20 cellular contexts compared by ENCODE assay signal in the genomic region with DNA sequence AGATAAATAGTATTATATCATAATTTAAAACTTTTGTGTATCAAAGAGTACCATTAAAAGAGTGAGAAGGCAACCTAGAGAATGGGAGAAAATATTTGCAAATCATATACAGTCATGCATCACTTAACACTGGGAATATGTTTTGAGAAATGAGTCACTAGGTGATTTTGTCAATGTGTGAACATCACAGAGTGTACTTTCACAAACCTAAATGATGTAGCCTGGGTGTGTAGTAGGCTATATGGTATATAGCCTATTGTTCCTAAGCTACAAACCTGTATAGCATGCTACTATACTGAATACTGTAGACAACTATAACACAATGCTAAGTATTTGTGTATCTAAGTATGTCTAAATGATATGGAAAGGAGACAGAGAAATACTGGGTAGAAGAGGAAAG. TPM values are rescaled to one million over a fixed set of nuclear protein-coding genes. Genes with fewer than 3 reads are reported as not detected.
DNase-seq lines count a peak whose midpoint lies in the region; ATAC-seq, FAIRE-seq and TF ChIP-seq lines count a peak whose summit lies in the region.
"Had no signal": no experiment of that assay in that cellular context is flagged by ENCODE, and none has a peak within 500 bp of the region (broad histone marks: within the 10 kb centered on the region; RNA-seq: fewer than 3 reads in every experiment).

No MANE protein-coding gene starts in this region.

- no peak overlapping the region for H4K91ac ChIP-seq in IMR-90 (ENCODE audit: insufficient read depth, low read depth, low read length)

- no peak overlapping the region for H2BK120ac ChIP-seq in IMR-90 (ENCODE audit: low read depth, low read length)

- H3K56ac ChIP-seq in IMR-90 (ENCODE audit: extremely low read depth, insufficient read depth, low read length), result no peak overlapping the region

- H3K36me3 ChIP-seq in IMR-90 (ENCODE audit: control insufficient read depth, insufficient read depth, low read length) (no peaks in the 10 kb centered on the region), bronchial epithelial cell (ENCODE audit: control insufficient read depth, insufficient read depth, low read length) (no peaks in the 10 kb centered on the region)

- TF ChIP-seq POLR2A in IMR-90 (IDR thresholded peaks at IDR 0.05; ENCODE audit: low read depth, low read length), result no peak

- dilution Hi-C loops in IMR-90 (cut with HindIII; ENCODE audit: low sequenced_read_pairs, unreplicated experiment), result no loop called here

- H3K18ac ChIP-seq in IMR-90 (ENCODE audit: low read depth, low read length), result no peak overlapping the region

- no peak overlapping the region for H4K5ac ChIP-seq in IMR-90 (ENCODE audit: low read depth, low read length)

- POLR2A ChIA-PET in IMR-90 (lab: Charles Lee; ENCODE audit: unreplicated experiment), result no interaction called here

- no peaks in the 10 kb centered on the region for H4K20me1 ChIP-seq in IMR-90 (ENCODE audit: insufficient read depth, low read length)

- FAIRE-seq in bronchial epithelial cell (lab: Jason Lieb, UNC) (no peak), RCC 7860 (lab: Jason Lieb, UNC) (no peak)
- FAIRE-seq: A204.1 had no signal

- no peaks in the 10 kb centered on the region for H3K9me1 ChIP-seq in IMR-90 (ENCODE audit: insufficient read depth, low read length)

- TF ChIP-seq CTCF in IMR-90 (conservative IDR thresholded peaks at IDR 0.05; ENCODE audit: low read depth, low read length), result no peak
- TF ChIP-seq CTCF in bronchial epithelial cell (IDR thresholded peaks at IDR 0.05; ENCODE audit: insufficient read depth, low read length, severe bottlenecking), result no peak

- no peak overlapping the region for H3K4me2 ChIP-seq in IMR-90 (ENCODE audit: low read depth, low read length)

- no peak overlapping the region for H3K9ac ChIP-seq in IMR-90 (ENCODE audit: low read depth, low read length)

- no peak overlapping the region for H3K4ac ChIP-seq in IMR-90 (ENCODE audit: low read depth, low read length)

- peaks cover 17% of the 10 kb centered on the region for H3K27me3 Mint-ChIP-seq in activated T-cell treated with anti-CD3 and anti-CD28 coated beads, Interleukin-2, amount 50 U/mL, for 72 hours (ENCODE audit: low read depth)
- peaks cover 63% of the 10 kb centered on the region for H3K27me3 Mint-ChIP-seq in T-helper 2 cell treated with Interferon-gamma antibody and Interleukin-4, amounts not matched to agents 5 μg/mL and 100 μg/mL, for 36 hours (ENCODE audit: low read depth)
- H3K27me3 Mint-ChIP-seq: CD4-positive, alpha-beta T cell had no signal

- intact Hi-C loops in IMR-90 (cut with micrococcal nuclease), result no loop called here

- H4K8ac ChIP-seq in IMR-90 (ENCODE audit: low read depth in 2 of 2, low read length in 2 of 2), result no peak overlapping the region

- no TSS peak for BruUV-seq in IMR-90 (replicated peaks; lab: Mats Ljungman, UMichigan)

- H3K4me3 ChIP-seq in IMR-90 (ENCODE audit: insufficient read depth, low read depth, low read length), result no peak overlapping the region
- H3K4me3 ChIP-seq in bronchial epithelial cell (ENCODE audit: low read depth, low read length), result no peak overlapping the region

- no peaks in the 10 kb centered on the region for H3K4me1 ChIP-seq in IMR-90 (ENCODE audit: control insufficient read depth, insufficient read depth, low read length)
- H3K4me1 ChIP-seq: Caco-2 had no signal

- H2AFZ ChIP-seq in IMR-90 (replicated peaks; ENCODE audit: low read length, poor library complexity), result no peak overlapping the region

- H3K9me3 ChIP-seq in IMR-90 (ENCODE audit: control insufficient read depth, insufficient read depth, low read length), result no peaks in the 10 kb centered on the region
- H3K9me3 ChIP-seq: Caco-2 had no signal

- H3K23ac ChIP-seq in IMR-90 (ENCODE audit: low read depth, low read length), result no peak overlapping the region

- H3K14ac ChIP-seq in IMR-90 (replicated peaks; ENCODE audit: low read depth, low read length), result no peak overlapping the region

- H3K27me3 ChIP-seq in IMR-90 (ENCODE audit: control insufficient read depth, insufficient read depth, low read length) (peaks cover 6% of the 10 kb centered on the region), bronchial epithelial cell (ENCODE audit: control insufficient read depth, insufficient read depth, low read length) (no peaks in the 10 kb centered on the region)

- ATAC-seq in activated T-cell treated with anti-CD3 and anti-CD28 coated beads, Interleukin-2, amount 50 U/mL, for 72 hours (replicated peaks in 1 of 2), result peak; percentile 60 to 62
- no peak for ATAC-seq in IMR-90 (ENCODE audit: low read depth)
- peak; percentile 84 for ATAC-seq in stimulated activated effector memory CD8-positive, alpha-beta T cell treated with anti-CD3 and anti-CD28 coated beads, Interleukin-12 subunit alpha, Interleukin-12 subunit beta, amount 100 ng/mL, for 72 hours

- no peak overlapping the region for H2BK5ac ChIP-seq in IMR-90 (ENCODE audit: low read depth, low read length, poor library complexity, severe bottlenecking)

- no peak overlapping the region for H2BK20ac ChIP-seq in IMR-90 (ENCODE audit: low read depth, low read length)

- peak overlapping the region; percentile 21 for H3K27ac Mint-ChIP-seq in activated T-cell treated with anti-CD3 and anti-CD28 coated beads, Interleukin-2, amount 50 U/mL, for 72 hours
- H3K27ac Mint-ChIP-seq in stimulated activated effector memory CD8-positive, alpha-beta T cell treated with anti-CD3 and anti-CD28 coated beads, Interleukin-12 subunit alpha, Interleukin-12 subunit beta, amount 100 ng/mL, for 72 hours, result no peak overlapping the region
- no peak overlapping the region for H3K27ac Mint-ChIP-seq in T-helper 2 cell treated with Interferon-gamma antibody and Interleukin-4, amounts not matched to agents 5 μg/mL and 100 μg/mL, for 36 hours
- H3K27ac Mint-ChIP-seq: CD4-positive, alpha-beta T cell had no signal

- no peak overlapping the region for H3K4me3 Mint-ChIP-seq in activated T-cell treated with anti-CD3 and anti-CD28 coated beads, Interleukin-2, amount 50 U/mL, for 72 hours
- no peak overlapping the region for H3K4me3 Mint-ChIP-seq in stimulated activated effector memory CD8-positive, alpha-beta T cell treated with anti-CD3 and anti-CD28 coated beads, Interleukin-12 subunit alpha, Interleukin-12 subunit beta, amount 100 ng/mL, for 72 hours
- H3K4me3 Mint-ChIP-seq in T-helper 2 cell treated with Interferon-gamma antibody and Interleukin-4, amounts not matched to agents 5 μg/mL and 100 μg/mL, for 36 hours, result no peak overlapping the region
- H3K4me3 Mint-ChIP-seq: CD4-positive, alpha-beta T cell had no signal

- H3K4me1 Mint-ChIP-seq in activated T-cell treated with anti-CD3 and anti-CD28 coated beads, Interleukin-2, amount 50 U/mL, for 72 hours (ENCODE audit: low read depth), result peaks cover 19% of the 10 kb centered on the region
- peaks cover 11% of the 10 kb centered on the region for H3K4me1 Mint-ChIP-seq in stimulated activated effector memory CD8-positive, alpha-beta T cell treated with anti-CD3 and anti-CD28 coated beads, Interleukin-12 subunit alpha, Interleukin-12 subunit beta, amount 100 ng/mL, for 72 hours
- peaks cover 11% of the 10 kb centered on the region for H3K4me1 Mint-ChIP-seq in T-helper 2 cell treated with Interferon-gamma antibody and Interleukin-4, amounts not matched to agents 5 μg/mL and 100 μg/mL, for 36 hours (ENCODE audit: low read depth)

- H3K36me3 Mint-ChIP-seq in activated T-cell treated with anti-CD3 and anti-CD28 coated beads, Interleukin-2, amount 50 U/mL, for 72 hours (ENCODE audit: insufficient read depth in 2 of 2), result no peaks in the 10 kb centered on the region
- H3K36me3 Mint-ChIP-seq in stimulated activated effector memory CD8-positive, alpha-beta T cell treated with anti-CD3 and anti-CD28 coated beads, Interleukin-12 subunit alpha, Interleukin-12 subunit beta, amount 100 ng/mL, for 72 hours, result no peaks in the 10 kb centered on the region
- no peaks in the 10 kb centered on the region for H3K36me3 Mint-ChIP-seq in T-helper 2 cell treated with Interferon-gamma antibody and Interleukin-4, amounts not matched to agents 5 μg/mL and 100 μg/mL, for 36 hours (ENCODE audit: low read depth)

- H2BK15ac ChIP-seq in IMR-90 (ENCODE audit: low read depth, low read length), result no peak overlapping the region

- H2AK9ac ChIP-seq in IMR-90 (replicated peaks; ENCODE audit: low read depth, low read length, poor library complexity), result no peak overlapping the region

- no peak for TF ChIP-seq RAD21 in IMR-90 (IDR thresholded peaks at IDR 0.05; ENCODE audit: low read length)

- in situ Hi-C loops in IMR-90 (cut with MboI; ENCODE audit: low sequenced_read_pairs), result no loop called here

- H3K79me1 ChIP-seq in IMR-90 (ENCODE audit: low read depth in 1 of 2, low read length in 2 of 2), result no peaks in the 10 kb centered on the region

- no peak overlapping the region for H2AK5ac ChIP-seq in IMR-90 (ENCODE audit: low read depth, low read length)

- CTCF ChIA-PET in IMR-90 (lab: Yijun Ruan, JAX), result no interaction called here

- no peak overlapping the region for H3K27ac ChIP-seq in IMR-90 (ENCODE audit: insufficient read depth, low read length)

- no peak for DNase-seq in activated T-cell treated with anti-CD3 and anti-CD28 coated beads, Interleukin-2, amount 50 U/mL, for 72 hours
- no peak for DNase-seq in activated T-cell treated with anti-CD3 and anti-CD28 coated beads, Interleukin-2, amount 50 U/mL, for 48 hours
- DNase-seq in IMR-90 (peak; percentile 7), bronchial epithelial cell (ENCODE audit: low read depth) (peak; percentile 67), RCC 7860 (ENCODE audit: low spot score) (no peak)
- no peak for DNase-seq in stimulated activated effector memory CD8-positive, alpha-beta T cell treated with anti-CD3 and anti-CD28 coated beads, Interleukin-12 subunit alpha, Interleukin-12 subunit beta, amount 100 ng/mL, for 72 hours (ENCODE audit: low spot score in 2 of 2)
- no peak for DNase-seq in stimulated activated CD4-positive, alpha-beta T cell treated with anti-CD3 and anti-CD28 coated beads, Interleukin-2, amount 100 ng/mL, for 24 hours
- no peak for DNase-seq in T-helper 2 cell treated with Interferon-gamma antibody and Interleukin-4, amounts not matched to agents 5 μg/mL and 100 μg/mL, for 36 hours (ENCODE audit: low spot score)
- DNase-seq: Caco-2; CD4-positive, alpha-beta T cell; GOT3; MV-4-11; NCI-H1417; NCI-H187; NCI-H2107; NCI-H510A; NCI-H748 treated with DMSO at 0.1 percent for 48 hours; NK-92 treated with Interleukin-12 subunit alpha and Interleukin-12 subunit beta, amount 100 ng/mL, for 24 hours; SHP77 treated with DMSO at 0.1 percent for 48 hours had no signal

- H3K9me3 Mint-ChIP-seq in activated T-cell treated with anti-CD3 and anti-CD28 coated beads, Interleukin-2, amount 50 U/mL, for 72 hours, result no peaks in the 10 kb centered on the region
- no peaks in the 10 kb centered on the region for H3K9me3 Mint-ChIP-seq in stimulated activated effector memory CD8-positive, alpha-beta T cell treated with anti-CD3 and anti-CD28 coated beads, Interleukin-12 subunit alpha, Interleukin-12 subunit beta, amount 100 ng/mL, for 72 hours
- no peaks in the 10 kb centered on the region for H3K9me3 Mint-ChIP-seq in T-helper 2 cell treated with Interferon-gamma antibody and Interleukin-4, amounts not matched to agents 5 μg/mL and 100 μg/mL, for 36 hours
- H3K9me3 Mint-ChIP-seq: CD4-positive, alpha-beta T cell had no signal

RNA-seq across cellular contexts. Expression of a gene that starts 48.0 kb away (rescaled TPM):
- total RNA-seq in activated T-cell treated with anti-CD3 and anti-CD28 coated beads, Interleukin-2, amount 50 U/mL, for 72 hours, result 10 to 100 TPM; 29.6 TPM
- total RNA-seq in IMR-90 (2012; rRNA removed), result 27.5 and 28.1 TPM in 2 replicates
- polyA plus RNA-seq in IMR-90 (2012; rRNA removed), result 5.2 and 5.4 TPM in 2 replicates
- polyA plus RNA-seq in IMR-90 (2012; cell fraction: cytosol; rRNA removed), result 1.0 and 5.4 TPM in 2 replicates
- 2.7 and 13.5 TPM in 2 replicates for polyA plus RNA-seq in IMR-90 (2012; cell fraction: nucleus; rRNA removed; ENCODE audit: low replicate concordance)
- 14.2 TPM in 2 replicates for total RNA-seq in bronchial epithelial cell

Comparison
In these comparisons a context has a peak if more than half of its experiments do, and no peak if none do; other contexts are left out.
1. DNase-seq: peak in IMR-90 (single experiment) and bronchial epithelial cell (single experiment); none in activated T-cell treated with anti-CD3 and anti-CD28 coated beads, Interleukin-2, amount 50 U/mL, for 72 hours (0 of 2), activated T-cell treated with anti-CD3 and anti-CD28 coated beads, Interleukin-2, amount 50 U/mL, for 48 hours (0 of 2), stimulated activated effector memory CD8-positive, alpha-beta T cell treated with anti-CD3 and anti-CD28 coated beads, Interleukin-12 subunit alpha, Interleukin-12 subunit beta, amount 100 ng/mL, for 72 hours (0 of 2), stimulated activated CD4-positive, alpha-beta T cell treated with anti-CD3 and anti-CD28 coated beads, Interleukin-2, amount 100 ng/mL, for 24 hours (0 of 2), RCC 7860 (single experiment) and T-helper 2 cell treated with Interferon-gamma antibody and Interleukin-4, amounts not matched to agents 5 μg/mL and 100 μg/mL, for 36 hours (single experiment).